In genomic region chr7:66748127-66748511, GRCh38 we compare ENCODE assay signal across 20 cellular contexts. TPM values are rescaled to one million over a fixed set of nuclear protein-coding genes. Genes with fewer than 3 reads are reported as not detected.
DNase-seq lines count a peak whose midpoint lies in the region; ATAC-seq, FAIRE-seq and TF ChIP-seq lines count a peak whose summit lies in the region.
"Had no signal": no experiment of that assay in that cellular context is flagged by ENCODE, and none has a peak within 500 bp of the region (broad histone marks: within the 10 kb centered on the region; RNA-seq: fewer than 3 reads in every experiment).

No MANE protein-coding gene starts in this region.

- H3K27me3 Mint-ChIP-seq in endodermal cell (ENCODE audit: insufficient read depth) (no peaks in the 10 kb centered on the region), mesothelial cell of epicardium (ENCODE audit: low read depth) (no peaks in the 10 kb centered on the region)
- H3K27me3 Mint-ChIP-seq in activated T-cell treated with anti-CD3 and anti-CD28 coated beads, Interleukin-2, amount 50 U/mL, for 24 hours = no peaks in the 10 kb centered on the region
- H3K27me3 Mint-ChIP-seq: CD4-positive, alpha-beta memory T cell; memory B cell had no signal

- H3K4me1 Mint-ChIP-seq in endodermal cell = peaks cover 11% of the 10 kb centered on the region
- H3K4me1 Mint-ChIP-seq in mesothelial cell of epicardium = peaks cover 18% of the 10 kb centered on the region
- H3K4me1 Mint-ChIP-seq in activated T-cell treated with anti-CD3 and anti-CD28 coated beads, Interleukin-2, amount 50 U/mL, for 24 hours (ENCODE audit: low read depth) = peaks cover 59% of the 10 kb centered on the region

- TF ChIP-seq POLR2A in GM12891 (IDR thresholded peaks at IDR 0.05; ENCODE audit: low read depth, low read length) = no peak

- H3K36me3 ChIP-seq in ACC112 (ENCODE audit: insufficient read depth, low read length) (0 out of 2 replicates have a peak, but pooled peaks cover 6% of the 10 kb centered on the region), endodermal cell (ENCODE audit: control insufficient read depth, insufficient read depth, low read length) (peaks cover 35% of the 10 kb centered on the region)
- H3K36me3 ChIP-seq: upper lobe of right lung had no signal

- peaks cover 38% of the 10 kb centered on the region for H3K36me3 Mint-ChIP-seq in endodermal cell (ENCODE audit: low read depth)
- peaks cover 9% of the 10 kb centered on the region for H3K36me3 Mint-ChIP-seq in mesothelial cell of epicardium
- peaks cover 29% of the 10 kb centered on the region for H3K36me3 Mint-ChIP-seq in activated T-cell treated with anti-CD3 and anti-CD28 coated beads, Interleukin-2, amount 50 U/mL, for 24 hours (ENCODE audit: low read depth)

- H2AFZ ChIP-seq in ACC112 (ENCODE audit: low read length, unreplicated experiment) = no peak overlapping the region

- H3K27me3 ChIP-seq in ACC112 (ENCODE audit: insufficient read depth, low read length) = no peaks in the 10 kb centered on the region
- no peaks in the 10 kb centered on the region for H3K27me3 ChIP-seq in endodermal cell (ENCODE audit: control insufficient read depth, insufficient read depth, low read length, poor library complexity, severe bottlenecking)
- H3K27me3 ChIP-seq: upper lobe of right lung had no signal

- no peak for ATAC-seq in HG02571 (IDR thresholded peaks at IDR 0.05; ENCODE audit: unreplicated experiment)
- ATAC-seq: A549; stimulated activated naive CD8-positive, alpha-beta T cell treated with anti-CD3 and anti-CD28 coated beads, Interleukin-15, Interleukin-2, amounts not matched to agents 100 U/mL and 50 U/mL, for 24 hours had no signal

- TF ChIP-seq CTCF in HFF-Myc (IDR thresholded peaks at IDR 0.05; ENCODE audit: low read depth, low read length, missing control alignments) = no peak
- no peak for TF ChIP-seq CTCF in endodermal cell (conservative IDR thresholded peaks at IDR 0.05)
- no peak for TF ChIP-seq CTCF in mesothelial cell of epicardium (IDR thresholded peaks at IDR 0.05; ENCODE audit: unreplicated experiment)

- peaks cover 7% of the 10 kb centered on the region for H3K9me3 ChIP-seq in endodermal cell (ENCODE audit: control insufficient read depth, low read length)
- H3K9me3 ChIP-seq: A549, upper lobe of right lung had no signal

- H3K4me1 ChIP-seq in ACC112 (ENCODE audit: control insufficient read depth, insufficient read depth, low read length, unreplicated experiment) = peaks cover 12% of the 10 kb centered on the region
- peaks cover 4% of the 10 kb centered on the region for H3K4me1 ChIP-seq in endodermal cell (ENCODE audit: control insufficient read depth, insufficient read depth, low read length)
- H3K4me1 ChIP-seq: A549 had no signal

- H3K27ac Mint-ChIP-seq in endodermal cell = peak overlapping the region; percentile 30
- peak overlapping the region; percentile 17 for H3K27ac Mint-ChIP-seq in mesothelial cell of epicardium
- no peak overlapping the region for H3K27ac Mint-ChIP-seq in activated T-cell treated with anti-CD3 and anti-CD28 coated beads, Interleukin-2, amount 50 U/mL, for 24 hours
- H3K27ac Mint-ChIP-seq: T-helper 1 cell treated with Interleukin-12 subunit alpha and Interleukin-12 subunit beta and Interleukin-4 antibody, amounts not matched to agents 30 μg/mL and 1 μg/mL, for 36 hours had no signal

- DNase-seq in HFF-Myc (ENCODE audit: extremely low read depth, low read depth) (no peak), endodermal cell (no peak), mesothelial cell of epicardium (ENCODE audit: low spot score in 2 of 2, unreplicated experiment in 2 of 2) (no peak), iPS-NIHi11 (ENCODE audit: low spot score) (no peak), GM12891 (ENCODE audit: insufficient read length, low spot score) (no peak)
- no peak for DNase-seq in activated T-cell treated with anti-CD3 and anti-CD28 coated beads, Interleukin-2, amount 50 U/mL, for 24 hours
- DNase-seq: activated CD4-positive, CD25-positive, alpha-beta regulatory T cell treated with anti-CD3 and anti-CD28 coated beads, Interleukin-2, amount 50 U/mL, for 72 hours; CD4-positive, alpha-beta memory T cell; erythroblast; islet precursor cell; NCI-H2107; NCI-H524; stimulated activated naive CD8-positive, alpha-beta T cell treated with anti-CD3 and anti-CD28 coated beads, Interleukin-15, Interleukin-2, amounts not matched to agents 100 U/mL and 50 U/mL, for 24 hours; upper lobe of right lung had no signal

- H3K79me2 ChIP-seq in ACC112 (ENCODE audit: control insufficient read depth, insufficient read depth, low read length, unreplicated experiment) = peaks cover 95% of the 10 kb centered on the region

- H3K4me3 ChIP-seq in ACC112 (ENCODE audit: low read depth, low read length) = peak overlapping the region; percentile 28; the same call in 1 of the 2 replicates
- peak overlapping the region; percentile 25 for H3K4me3 ChIP-seq in HFF-Myc (replicated peaks; ENCODE audit: low read depth, low read length)
- H3K4me3 ChIP-seq in endodermal cell (ENCODE audit: low read length) = no peak overlapping the region
- H3K4me3 ChIP-seq: A549, upper lobe of right lung had no signal

- H3K9me3 Mint-ChIP-seq in endodermal cell (no peaks in the 10 kb centered on the region), mesothelial cell of epicardium (no peaks in the 10 kb centered on the region)
- H3K9me3 Mint-ChIP-seq in activated T-cell treated with anti-CD3 and anti-CD28 coated beads, Interleukin-2, amount 50 U/mL, for 24 hours = no peaks in the 10 kb centered on the region
- H3K9me3 Mint-ChIP-seq: CD4-positive, alpha-beta memory T cell; memory B cell; T-helper 1 cell treated with Interleukin-12 subunit alpha and Interleukin-12 subunit beta and Interleukin-4 antibody, amounts not matched to agents 30 μg/mL and 1 μg/mL, for 36 hours had no signal

- WGBS in endodermal cell (ENCODE audit: insufficient coverage in 1 of 2, insufficient read length in 1 of 2), 2 experiments = 88 to 97% methylated on average over 3 to 7 of the region's 7 CpGs

- H3K4me3 Mint-ChIP-seq in endodermal cell (no peak overlapping the region), mesothelial cell of epicardium (no peak overlapping the region)
- H3K4me3 Mint-ChIP-seq in activated T-cell treated with anti-CD3 and anti-CD28 coated beads, Interleukin-2, amount 50 U/mL, for 24 hours = no peak overlapping the region
- H3K4me3 Mint-ChIP-seq: CD4-positive, alpha-beta memory T cell; T-helper 1 cell treated with Interleukin-12 subunit alpha and Interleukin-12 subunit beta and Interleukin-4 antibody, amounts not matched to agents 30 μg/mL and 1 μg/mL, for 36 hours had no signal

- no peak overlapping the region for H3K27ac ChIP-seq in ACC112 (ENCODE audit: low read depth, low read length)
- H3K27ac ChIP-seq in endodermal cell (ENCODE audit: low read depth, low read length) = no peak overlapping the region
- H3K27ac ChIP-seq: A549, HL-60, upper lobe of right lung had no signal

- no peak for FAIRE-seq in GM12891 (lab: Jason Lieb, UNC)
- FAIRE-seq: A549 had no signal

- H3K9ac ChIP-seq in endodermal cell (ENCODE audit: extremely low read depth, low read length, poor library complexity, severe bottlenecking) = no peak overlapping the region

TF ChIP-seq in GM12891, 5 proteins besides CTCF, POLR2A, EP300 and RAD21:
- TF ChIP-seq TAF1 (IDR thresholded peaks at IDR 0.05; ENCODE audit: low read depth, low read length) (no peak), SPI1 (IDR thresholded peaks at IDR 0.05; ENCODE audit: low read depth, low read length) (no peak), POU2F2 (IDR thresholded peaks at IDR 0.05; ENCODE audit: low read depth, low read length) (no peak), PAX5 (IDR thresholded peaks at IDR 0.05; ENCODE audit: insufficient read depth, low read length, severe bottlenecking) (no peak), POLR2AphosphoS5 (IDR thresholded peaks at IDR 0.05; ENCODE audit: low read depth, low read length) (no peak)
TF ChIP-seq in GM12891: peak in this region for 0.

RNA-seq across cellular contexts. Expression of gene RABGEF1, which starts 7.6 kb away (rescaled TPM):
- total RNA-seq in endodermal cell (10 to 100 TPM; 22.7 to 26.7 TPM), mesothelial cell of epicardium (21.8 to 24.6 TPM (median 22.6 TPM) in 3 replicates)
- 18.2 TPM for polyA plus RNA-seq in endodermal cell (2013, experiment 1 of 2)
- 18.5 TPM for polyA plus RNA-seq in endodermal cell (2013, experiment 2 of 2)
- 15.2 TPM for polyA plus RNA-seq in GM12891 (2012; ENCODE audit: low read depth, missing spikeins)
